37 cellular contexts compared by ENCODE assay signal in the genomic region with DNA sequence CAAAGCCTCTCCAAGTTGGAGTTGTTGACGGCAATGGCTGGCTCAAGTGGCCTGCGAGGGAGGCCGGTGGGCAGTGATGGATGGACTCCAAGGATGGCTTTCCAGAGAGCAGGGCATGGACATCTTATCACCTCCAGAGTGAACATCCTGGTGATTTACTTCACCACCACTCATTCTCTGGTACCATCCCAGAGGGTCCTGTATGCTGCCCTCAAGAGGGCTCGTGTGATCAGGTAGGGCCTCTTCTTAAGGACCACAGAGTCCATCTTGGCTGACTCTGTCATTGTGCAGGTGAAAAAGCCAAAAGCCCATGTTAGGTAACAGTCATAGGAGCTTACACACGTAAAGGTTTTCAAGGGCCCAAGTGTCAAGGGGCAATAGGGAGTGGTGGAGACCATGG.
"Had no signal": no experiment of that assay in that cellular context is flagged by ENCODE, and none has a peak within 500 bp of the region (broad histone marks: within the 10 kb centered on the region; RNA-seq: fewer than 3 reads in every experiment).

No MANE protein-coding gene starts in this region.

- H3K4me1 ChIP-seq: adrenal gland, ascending aorta, body of pancreas, breast epithelium had no signal

- H3K4me3 Mint-ChIP-seq: activated naive CD4-positive, alpha-beta T cell treated with anti-CD3 and anti-CD28 coated beads for 36 hours; activated naive CD4-positive, alpha-beta T cell treated with anti-CD3 and anti-CD28 coated beads, Interleukin-2, amount 10 ng/mL, durations not matched to agents 7 days and 5 days; activated naive CD4-positive, alpha-beta T cell treated with anti-CD3 and anti-CD28 coated beads, Interleukin-2, amount 50 U/mL, for 24 hours; activated naive CD8-positive, alpha-beta T cell; activated naive CD8-positive, alpha-beta T cell treated with anti-CD3 and anti-CD28 coated beads for 36 hours; activated naive CD8-positive, alpha-beta T cell treated with anti-CD3 and anti-CD28 coated beads, Interleukin-2, amount 10 ng/mL, durations not matched to agents 7 days and 5 days; activated naive CD8-positive, alpha-beta T cell treated with anti-CD3 and anti-CD28 coated beads, Interleukin-2, amount 50 U/mL, for 24 hours; activated T-cell treated with anti-CD3 and anti-CD28 coated beads, Interleukin-2, amount 50 U/mL, for 24 hours; activated T-cell treated with anti-CD3 and anti-CD28 coated beads, Interleukin-2, amount 50 U/mL, for 4 hours; activated T-cell treated with anti-CD3 and anti-CD28 coated beads, Interleukin-2, amount 50 U/mL, for 72 hours; activated T-helper 1 cell treated with anti-CD3 and anti-CD28 coated beads, Interleukin-12 subunit alpha, Interleukin-12 subunit beta, Interleukin-2, Interleukin-4 antibody, amounts not matched to agents 30 ng/mL and 10 ng/mL and 1 ng/mL, durations not matched to agents 14 hours and 24 hours and 36 hours; activated T-helper 17 cell treated with anti-CD3 and anti-CD28 coated beads, Interleukin-2, amount 50 U/mL, for 72 hours; brain; central memory CD8-positive, alpha-beta T cell had no signal

- H3K36me3 Mint-ChIP-seq: activated naive CD4-positive, alpha-beta T cell treated with anti-CD3 and anti-CD28 coated beads, Interleukin-2, amount 10 ng/mL, durations not matched to agents 7 days and 5 days; activated naive CD4-positive, alpha-beta T cell treated with anti-CD3 and anti-CD28 coated beads, Interleukin-2, amount 50 U/mL, for 24 hours; activated naive CD4-positive, alpha-beta T cell treated with anti-CD3 and anti-CD28 coated beads, Interleukin-2, amount 50 U/mL, for 72 hours; activated naive CD8-positive, alpha-beta T cell; activated naive CD8-positive, alpha-beta T cell treated with anti-CD3 and anti-CD28 coated beads for 36 hours; activated naive CD8-positive, alpha-beta T cell treated with anti-CD3 and anti-CD28 coated beads, Interleukin-2, amount 10 ng/mL, durations not matched to agents 7 days and 5 days; brain had no signal

- H3K27me3 Mint-ChIP-seq: activated naive CD8-positive, alpha-beta T cell treated with anti-CD3 and anti-CD28 coated beads for 36 hours; activated naive CD8-positive, alpha-beta T cell treated with anti-CD3 and anti-CD28 coated beads, Interleukin-2, amount 10 ng/mL, durations not matched to agents 7 days and 5 days; activated naive CD8-positive, alpha-beta T cell treated with anti-CD3 and anti-CD28 coated beads, Interleukin-2, amount 50 U/mL, for 24 hours; activated T-cell treated with anti-CD3 and anti-CD28 coated beads, Interleukin-2, amount 50 U/mL, for 24 hours; central memory CD8-positive, alpha-beta T cell had no signal

- H3K9me3 Mint-ChIP-seq: activated naive CD8-positive, alpha-beta T cell treated with anti-CD3 and anti-CD28 coated beads for 36 hours; activated T-helper 2 cell treated with anti-CD3 and anti-CD28 coated beads, Interferon-gamma antibody, Interleukin-2, Interleukin-4, amounts not matched to agents 10 μg/mL and 5 μg/mL and 100 μg/mL, durations not matched to agents 14 hours and 24 hours and 36 hours; brain had no signal

- H3K27ac Mint-ChIP-seq: activated naive CD4-positive, alpha-beta T cell treated with anti-CD3 and anti-CD28 coated beads for 36 hours; activated naive CD4-positive, alpha-beta T cell treated with anti-CD3 and anti-CD28 coated beads, Interleukin-2, amount 10 ng/mL, durations not matched to agents 7 days and 5 days; activated naive CD4-positive, alpha-beta T cell treated with anti-CD3 and anti-CD28 coated beads, Interleukin-2, amount 50 U/mL, for 24 hours; activated naive CD4-positive, alpha-beta T cell treated with anti-CD3 and anti-CD28 coated beads, Interleukin-2, amount 50 U/mL, for 72 hours; activated naive CD8-positive, alpha-beta T cell; activated naive CD8-positive, alpha-beta T cell treated with anti-CD3 and anti-CD28 coated beads for 36 hours; activated naive CD8-positive, alpha-beta T cell treated with anti-CD3 and anti-CD28 coated beads, Interleukin-2, amount 10 ng/mL, durations not matched to agents 7 days and 5 days; activated naive CD8-positive, alpha-beta T cell treated with anti-CD3 and anti-CD28 coated beads, Interleukin-2, amount 50 U/mL, for 24 hours; activated T-cell treated with anti-CD3 and anti-CD28 coated beads, Interleukin-2, amount 50 U/mL, for 24 hours; activated T-cell treated with anti-CD3 and anti-CD28 coated beads, Interleukin-2, amount 50 U/mL, for 72 hours; activated T-helper 1 cell treated with anti-CD3 and anti-CD28 coated beads, Interleukin-12 subunit alpha, Interleukin-12 subunit beta, Interleukin-2, Interleukin-4 antibody, amounts not matched to agents 30 ng/mL and 10 ng/mL and 1 ng/mL, durations not matched to agents 14 hours and 24 hours and 36 hours; activated T-helper 17 cell treated with anti-CD3 and anti-CD28 coated beads, Interleukin-2, amount 50 U/mL, for 72 hours; activated T-helper 2 cell treated with anti-CD3 and anti-CD28 coated beads, Interferon-gamma antibody, Interleukin-2, Interleukin-4, amounts not matched to agents 10 μg/mL and 5 μg/mL and 100 μg/mL, durations not matched to agents 14 hours and 24 hours and 36 hours had no signal

- H3K9me3 ChIP-seq: adrenal gland, ascending aorta, body of pancreas, breast epithelium had no signal

- DNase-seq: activated effector memory CD4-positive, alpha-beta T cell treated with anti-CD3 and anti-CD28 coated beads, Interleukin-2, amount 50 U/mL, for 16 hours; activated effector memory CD4-positive, alpha-beta T cell treated with Interleukin-2 at 50 U/mL for 16 hours; activated gamma-delta T cell; activated gamma-delta T cell treated with Interleukin-2 at 50 U/mL for 16 hours; activated naive CD4-positive, alpha-beta T cell; activated naive CD4-positive, alpha-beta T cell treated with anti-CD3 and anti-CD28 coated beads for 36 hours; activated naive CD4-positive, alpha-beta T cell treated with anti-CD3 and anti-CD28 coated beads, Interleukin-2, amount 10 ng/mL, durations not matched to agents 7 days and 5 days; activated naive CD4-positive, alpha-beta T cell treated with anti-CD3 and anti-CD28 coated beads, Interleukin-2, amount 50 U/mL, for 16 hours; activated naive CD4-positive, alpha-beta T cell treated with Interleukin-2 at 50 U/mL for 16 hours; activated naive CD8-positive, alpha-beta T cell treated with anti-CD3 and anti-CD28 coated beads for 36 hours; activated naive CD8-positive, alpha-beta T cell treated with anti-CD3 and anti-CD28 coated beads, Interleukin-2, amount 10 ng/mL, durations not matched to agents 7 days and 5 days; activated naive CD8-positive, alpha-beta T cell treated with anti-CD3 and anti-CD28 coated beads, Interleukin-2, amount 50 U/mL, for 24 hours; activated T-cell treated with anti-CD3 and anti-CD28 coated beads for 4 hours; activated T-cell treated with anti-CD3 and anti-CD28 coated beads, Interleukin-2, amount 50 U/mL, for 1 hour; activated T-cell treated with anti-CD3 and anti-CD28 coated beads, Interleukin-2, amount 50 U/mL, for 24 hours; activated T-cell treated with anti-CD3 and anti-CD28 coated beads, Interleukin-2, amount 50 U/mL, for 4 hours; activated T-cell treated with anti-CD3 and anti-CD28 coated beads, Interleukin-2, amount 50 U/mL, for 48 hours; activated T-cell treated with anti-CD3 and anti-CD28 coated beads, Interleukin-2, amount 50 U/mL, for 72 hours; adrenal gland; amniotic stem cell; amygdala; aorta; body of pancreas; brain microvascular endothelial cell; central memory CD4-positive, alpha-beta T cell; cerebellar nuclear complex had no signal

- H3K27me3 ChIP-seq: adrenal gland, ascending aorta, body of pancreas, brain microvascular endothelial cell, cardiac muscle cell had no signal

- H3K4me3 ChIP-seq: adrenal gland, ascending aorta, body of pancreas, breast epithelium, cardiac muscle cell had no signal

- H3K4me1 Mint-ChIP-seq: activated naive CD4-positive, alpha-beta T cell treated with anti-CD3 and anti-CD28 coated beads, Interleukin-2, amount 10 ng/mL, durations not matched to agents 7 days and 5 days; activated naive CD4-positive, alpha-beta T cell treated with anti-CD3 and anti-CD28 coated beads, Interleukin-2, amount 50 U/mL, for 24 hours; activated naive CD8-positive, alpha-beta T cell treated with anti-CD3 and anti-CD28 coated beads for 36 hours; activated naive CD8-positive, alpha-beta T cell treated with anti-CD3 and anti-CD28 coated beads, Interleukin-2, amount 10 ng/mL, durations not matched to agents 7 days and 5 days; activated naive CD8-positive, alpha-beta T cell treated with anti-CD3 and anti-CD28 coated beads, Interleukin-2, amount 50 U/mL, for 24 hours; activated T-helper 17 cell treated with anti-CD3 and anti-CD28 coated beads, Interleukin-2, amount 50 U/mL, for 72 hours; central memory CD8-positive, alpha-beta T cell had no signal

- ATAC-seq: activated naive CD4-positive, alpha-beta T cell treated with anti-CD3 and anti-CD28 coated beads, Interleukin-2, amount 50 U/mL, for 72 hours; activated naive CD8-positive, alpha-beta T cell treated with anti-CD3 and anti-CD28 coated beads, Interleukin-2, amount 50 U/mL, for 24 hours; activated T-cell treated with anti-CD3 and anti-CD28 coated beads, Interleukin-2, amount 50 U/mL, for 4 hours; activated T-cell treated with anti-CD3 and anti-CD28 coated beads, Interleukin-2, amount 50 U/mL, for 72 hours; activated T-helper 17 cell treated with anti-CD3 and anti-CD28 coated beads, Interleukin-2, amount 50 U/mL, for 72 hours; body of pancreas had no signal

- H3K36me3 ChIP-seq: adrenal gland, ascending aorta, brain microvascular endothelial cell, breast epithelium, cardiac muscle cell had no signal

- H3K27ac ChIP-seq: adrenal gland, ascending aorta, body of pancreas, brain microvascular endothelial cell, breast epithelium, cardiac muscle cell had no signal
